Comparison of ENCODE assay signal across 21 cellular contexts in the genomic region with DNA sequence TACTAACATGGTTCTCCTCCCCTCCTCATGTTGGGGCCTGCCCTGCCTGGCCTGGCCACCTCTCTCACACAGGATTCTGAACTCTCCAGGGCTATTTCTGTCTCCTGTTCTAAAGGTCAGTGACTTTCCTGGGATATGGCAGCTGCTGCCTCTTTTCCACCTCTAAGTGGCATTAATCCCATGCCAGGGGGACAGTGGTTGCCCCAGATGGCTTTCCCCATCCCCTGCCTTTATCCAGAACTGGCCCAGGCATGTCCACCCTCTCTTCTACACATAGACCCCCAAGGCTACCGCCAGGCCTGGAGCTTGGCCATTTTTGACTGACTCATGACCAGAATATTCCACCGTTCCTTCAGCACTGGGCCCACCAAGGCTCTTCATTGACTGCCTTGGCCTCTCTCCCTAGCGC.
A peak's percentile ranks its signal among the peaks of the same experiment; 100 is the strongest.
DNase-seq lines count a peak whose midpoint lies in the region; ATAC-seq, FAIRE-seq and TF ChIP-seq lines count a peak whose summit lies in the region.
"Had no signal": no experiment of that assay in that cellular context is flagged by ENCODE, and none has a peak within 500 bp of the region (broad histone marks: within the 10 kb centered on the region; RNA-seq: fewer than 3 reads in every experiment).

No MANE protein-coding gene starts in this region.

- H3K27ac Mint-ChIP-seq in H9 (peak overlapping the region in 1 of 3 experiments; percentile 21; a peak in 1 of 7 replicates), glutamatergic neuron (ENCODE audit: unreplicated experiment) (peak overlapping the region; percentile 43)
- H3K27ac Mint-ChIP-seq in activated T-helper 17 cell treated with anti-CD3 and anti-CD28 coated beads, Interleukin-2, amount 50 U/mL, for 72 hours, result peak overlapping the region; percentile 56
- H3K27ac Mint-ChIP-seq in stimulated activated naive CD8-positive, alpha-beta T cell treated with anti-CD3 and anti-CD28 coated beads, Interleukin-15, amount 100 ng/mL, for 72 hours, result peak overlapping the region in 1 of 2 donors; percentile 88
- H3K27ac Mint-ChIP-seq: activated T-helper 1 cell treated with anti-CD3 and anti-CD28 coated beads, Interleukin-12 subunit alpha, Interleukin-12 subunit beta, Interleukin-2, Interleukin-4 antibody, amounts not matched to agents 30 ng/mL and 10 ng/mL and 1 ng/mL, durations not matched to agents 14 hours and 24 hours and 36 hours; B cell; T-helper 2 cell treated with Interferon-gamma antibody and Interleukin-4, amounts not matched to agents 5 μg/mL and 100 μg/mL, for 36 hours had no signal

- no peak overlapping the region for H3K4ac ChIP-seq in H9 (ENCODE audit: low read depth, low read length)

- H3K4me1 ChIP-seq in H9 (ENCODE audit: insufficient read depth, low read length) (no peaks in the 10 kb centered on the region; the same call in 1 of the 2 replicates), ovary (ENCODE audit: insufficient read depth) (peaks cover 31% of the 10 kb centered on the region), pancreas (no peaks in the 10 kb centered on the region)
- H3K4me1 ChIP-seq in effector memory CD4-positive, alpha-beta T cell (ENCODE audit: control insufficient read depth, insufficient read depth, low read length, poor library complexity, severe bottlenecking), result no peaks in the 10 kb centered on the region

- no peak for TF ChIP-seq POLR2A in ovary (IDR thresholded peaks at IDR 0.05)

- FAIRE-seq in pancreas (lab: Jason Lieb, UNC), result no peak

- H3K9ac ChIP-seq in H9 (ENCODE audit: extremely low read depth, insufficient read length, low read length), result no peak overlapping the region

- no peak overlapping the region for H2BK15ac ChIP-seq in H9 (ENCODE audit: low read depth, low read length)

- H3K23me2 ChIP-seq in H9 (ENCODE audit: insufficient read length, low read depth, low read length, poor library complexity, severe bottlenecking), result no peaks in the 10 kb centered on the region

- DNase-seq in H9, result no peak
- no peak for DNase-seq in glutamatergic neuron
- DNase-seq in ovary, result peak in 1 of 5 donors; percentile 53
- DNase-seq in NK-92 treated with Interleukin-12 subunit alpha and Interleukin-12 subunit beta, amount 100 ng/mL, for 24 hours (lab: John Stamatoyannopoulos, UW), result no peak
- no peak for DNase-seq in pancreas
- no peak for DNase-seq in stimulated activated naive CD8-positive, alpha-beta T cell treated with anti-CD3 and anti-CD28 coated beads, Interleukin-15, amount 100 ng/mL, for 72 hours
- DNase-seq in effector memory CD4-positive, alpha-beta T cell, result no peak
- DNase-seq: activated CD4-positive, alpha-beta T cell treated with anti-CD3 and anti-CD28 coated beads, Interleukin-2, amount 50 U/mL, for 1 hour; DMS53; midbrain; NCI-H1105; NCI-H446 treated with DMSO at 0.1 percent for 48 hours; PC-9; stimulated activated CD4-positive, alpha-beta T cell treated with anti-CD3 and anti-CD28 coated beads, Interleukin-2, amount 100 ng/mL, for 48 hours had no signal

- H3K4me3 ChIP-seq in ovary (no peak overlapping the region), pancreas (no peak overlapping the region)
- no peak overlapping the region for H3K4me3 ChIP-seq in effector memory CD4-positive, alpha-beta T cell (ENCODE audit: insufficient read depth, low read depth, low read length, poor library complexity, severe bottlenecking)
- H3K4me3 ChIP-seq: PC-9, vagina had no signal

- H2AK5ac ChIP-seq in H9 (ENCODE audit: insufficient read length, low read length), result no peak overlapping the region

- H3K27me3 ChIP-seq in H9 (ENCODE audit: insufficient read depth, low read length), result no peaks in the 10 kb centered on the region
- no peaks in the 10 kb centered on the region for H3K27me3 ChIP-seq in ovary
- no peaks in the 10 kb centered on the region for H3K27me3 ChIP-seq in pancreas
- H3K27me3 ChIP-seq in effector memory CD4-positive, alpha-beta T cell (replicated peaks; ENCODE audit: control insufficient read depth, insufficient read depth, low read length, poor library complexity, severe bottlenecking), result no peaks in the 10 kb centered on the region
- H3K27me3 ChIP-seq: vagina had no signal

- no peak overlapping the region for H2BK12ac ChIP-seq in H9 (ENCODE audit: insufficient read length, low read depth, low read length)

- no peak overlapping the region for H4K5ac ChIP-seq in H9 (ENCODE audit: insufficient read length, low read depth, low read length)

- no peaks in the 10 kb centered on the region for H3K79me2 ChIP-seq in H9 (ENCODE audit: insufficient read depth, low read length)

- H3K36me3 Mint-ChIP-seq in H9 (ENCODE audit: insufficient read depth in 1 of 3, low read depth in 3 of 3) (no peaks in the 10 kb centered on the region), glutamatergic neuron (ENCODE audit: unreplicated experiment) (no peaks in the 10 kb centered on the region)
- H3K36me3 Mint-ChIP-seq in activated T-helper 17 cell treated with anti-CD3 and anti-CD28 coated beads, Interleukin-2, amount 50 U/mL, for 72 hours (ENCODE audit: low read depth), result no peaks in the 10 kb centered on the region
- H3K36me3 Mint-ChIP-seq: IgD-negative memory B cell had no signal

- H4K20me1 ChIP-seq in H9 (ENCODE audit: control insufficient read depth, insufficient read depth, insufficient read length), result no peaks in the 10 kb centered on the region

- no CpG with 5 or more reads among the region's 3 CpGs for WGBS in H9 (ENCODE audit: extremely low coverage, insufficient read length, low lambda C conversion rate)
- 33 to 46% (median 38%) methylated on average over 3 of the region's 3 CpGs for WGBS in ovary, 3 donors
- 91 to 94% methylated on average over 3 of the region's 3 CpGs for WGBS in pancreas, 2 donors

- ATAC-seq in activated T-helper 17 cell treated with anti-CD3 and anti-CD28 coated beads, Interleukin-2, amount 50 U/mL, for 72 hours (replicated peaks), result no peak
- no peak for ATAC-seq in pancreas
- no peak for ATAC-seq in stimulated activated naive CD8-positive, alpha-beta T cell treated with anti-CD3 and anti-CD28 coated beads, Interleukin-15, amount 100 ng/mL, for 72 hours

- no peak overlapping the region for H3K56ac ChIP-seq in H9 (ENCODE audit: insufficient read length, low read depth, low read length)

- H2BK20ac ChIP-seq in H9 (ENCODE audit: low read depth, low read length, poor library complexity, severe bottlenecking), result no peak overlapping the region

- no peak for TF ChIP-seq CTCF in H9 (conservative IDR thresholded peaks at IDR 0.05)
- TF ChIP-seq CTCF in glutamatergic neuron (IDR thresholded peaks at IDR 0.05; ENCODE audit: partially characterized antibody, unreplicated experiment), result no peak
- no peak for TF ChIP-seq CTCF in ovary (IDR thresholded peaks at IDR 0.05)
- TF ChIP-seq CTCF in pancreas (IDR thresholded peaks at IDR 0.05), result no peak

- H4K8ac ChIP-seq in H9 (replicated peaks; ENCODE audit: insufficient read length, low read depth, low read length), result no peak overlapping the region

- no peak overlapping the region for H2BK5ac ChIP-seq in H9 (ENCODE audit: insufficient read length, low read length)

- TF ChIP-seq EP300 in ovary (IDR thresholded peaks at IDR 0.05), result no peak

- no peak overlapping the region for H3K27ac ChIP-seq in H9 (ENCODE audit: insufficient read length, low read depth, low read length)
- peak overlapping the region; percentile 3 to 76 for H3K27ac ChIP-seq in ovary
- no peak overlapping the region for H3K27ac ChIP-seq in pancreas
- H3K27ac ChIP-seq in effector memory CD4-positive, alpha-beta T cell (ENCODE audit: insufficient read depth, low read length, poor library complexity, severe bottlenecking), result no peak overlapping the region
- H3K27ac ChIP-seq: PC-9 had no signal

- no peak overlapping the region for H4K91ac ChIP-seq in H9 (ENCODE audit: insufficient read length, low read depth, low read length)

- no peak overlapping the region for H3K23ac ChIP-seq in H9 (ENCODE audit: insufficient read length, low read depth, low read length)

- H3K4me2 ChIP-seq in H9 (ENCODE audit: insufficient read depth, insufficient read length, low read length), result no peak overlapping the region
- H3K4me2 ChIP-seq: PC-9 had no signal

- H3K4me3 Mint-ChIP-seq in H9 (no peak overlapping the region), glutamatergic neuron (ENCODE audit: unreplicated experiment) (no peak overlapping the region)
- H3K4me3 Mint-ChIP-seq in activated T-helper 17 cell treated with anti-CD3 and anti-CD28 coated beads, Interleukin-2, amount 50 U/mL, for 72 hours, result no peak overlapping the region
- H3K4me3 Mint-ChIP-seq in stimulated activated naive CD8-positive, alpha-beta T cell treated with anti-CD3 and anti-CD28 coated beads, Interleukin-15, amount 100 ng/mL, for 72 hours, result no peak overlapping the region
- H3K4me3 Mint-ChIP-seq: activated T-helper 1 cell treated with anti-CD3 and anti-CD28 coated beads, Interleukin-12 subunit alpha, Interleukin-12 subunit beta, Interleukin-2, Interleukin-4 antibody, amounts not matched to agents 30 ng/mL and 10 ng/mL and 1 ng/mL, durations not matched to agents 14 hours and 24 hours and 36 hours; B cell; central memory CD8-positive, alpha-beta T cell; IgD-negative memory B cell; T-helper 2 cell treated with Interferon-gamma antibody and Interleukin-4, amounts not matched to agents 5 μg/mL and 100 μg/mL, for 36 hours had no signal

- H3K36me3 ChIP-seq in ovary (no peaks in the 10 kb centered on the region), pancreas (no peaks in the 10 kb centered on the region)
- no peaks in the 10 kb centered on the region for H3K36me3 ChIP-seq in effector memory CD4-positive, alpha-beta T cell (ENCODE audit: control insufficient read depth, insufficient read depth, low read length)
- H3K36me3 ChIP-seq: vagina had no signal

- H3K9me3 ChIP-seq in H9 (ENCODE audit: control insufficient read depth, low read depth, low read length) (no peaks in the 10 kb centered on the region), ovary (no peaks in the 10 kb centered on the region), pancreas (no peaks in the 10 kb centered on the region)
- H3K9me3 ChIP-seq in effector memory CD4-positive, alpha-beta T cell (ENCODE audit: control insufficient read depth, low read length), result no peaks in the 10 kb centered on the region
- H3K9me3 ChIP-seq: vagina had no signal

- H3K27me3 Mint-ChIP-seq in H9 (ENCODE audit: low read depth), result no peaks in the 10 kb centered on the region; the same call in 1 of the 2 replicates
- H3K27me3 Mint-ChIP-seq in activated T-helper 17 cell treated with anti-CD3 and anti-CD28 coated beads, Interleukin-2, amount 50 U/mL, for 72 hours, result no peaks in the 10 kb centered on the region
- peaks cover 22% of the 10 kb centered on the region for H3K27me3 Mint-ChIP-seq in glutamatergic neuron (ENCODE audit: unreplicated experiment)
- H3K27me3 Mint-ChIP-seq in stimulated activated naive CD8-positive, alpha-beta T cell treated with anti-CD3 and anti-CD28 coated beads, Interleukin-15, amount 100 ng/mL, for 72 hours, result no peaks in the 10 kb centered on the region
- H3K27me3 Mint-ChIP-seq: B cell; central memory CD8-positive, alpha-beta T cell; IgD-negative memory B cell had no signal

- H3K18ac ChIP-seq in H9 (ENCODE audit: insufficient read length, low read depth, low read length), result peak overlapping the region; percentile 30

- no peak overlapping the region for H2AFZ ChIP-seq in H9 (ENCODE audit: low read length)
- H2AFZ ChIP-seq: PC-9 had no signal

- intact Hi-C loops in ovary (cut with DNase I), result loop anchor here in 1 of 4 donors (5.0 kb wide), 1 partner anchor 89 kb away; a partner anchor contains a TSS
- intact Hi-C loops in pancreas (cut with DNase I), result no loop called here

- H3T11ph ChIP-seq in H9 (ENCODE audit: low read length), result no peak overlapping the region

- no peak overlapping the region; the same call in 1 of the 2 replicates for H3K14ac ChIP-seq in H9 (ENCODE audit: insufficient read depth, low read length)

- no peaks in the 10 kb centered on the region for H3K9me3 Mint-ChIP-seq in H9
- H3K9me3 Mint-ChIP-seq in activated T-helper 17 cell treated with anti-CD3 and anti-CD28 coated beads, Interleukin-2, amount 50 U/mL, for 72 hours, result no peaks in the 10 kb centered on the region
- H3K9me3 Mint-ChIP-seq in glutamatergic neuron (ENCODE audit: unreplicated experiment), result peaks cover 20% of the 10 kb centered on the region
- H3K9me3 Mint-ChIP-seq in stimulated activated naive CD8-positive, alpha-beta T cell treated with anti-CD3 and anti-CD28 coated beads, Interleukin-15, amount 100 ng/mL, for 72 hours, result no peaks in the 10 kb centered on the region
- H3K9me3 Mint-ChIP-seq: activated T-helper 1 cell treated with anti-CD3 and anti-CD28 coated beads, Interleukin-12 subunit alpha, Interleukin-12 subunit beta, Interleukin-2, Interleukin-4 antibody, amounts not matched to agents 30 ng/mL and 10 ng/mL and 1 ng/mL, durations not matched to agents 14 hours and 24 hours and 36 hours; central memory CD8-positive, alpha-beta T cell; IgD-negative memory B cell; T-helper 2 cell treated with Interferon-gamma antibody and Interleukin-4, amounts not matched to agents 5 μg/mL and 100 μg/mL, for 36 hours had no signal

- H3K79me1 ChIP-seq in H9 (ENCODE audit: insufficient read depth, low read depth, low read length, poor library complexity, severe bottlenecking), result no peaks in the 10 kb centered on the region

- H3K4me1 Mint-ChIP-seq in H9 (peaks cover 32 to 48% of the 10 kb centered on the region in 2 experiments), glutamatergic neuron (ENCODE audit: low read depth, unreplicated experiment) (peaks cover 38% of the 10 kb centered on the region)
- H3K4me1 Mint-ChIP-seq in activated T-helper 17 cell treated with anti-CD3 and anti-CD28 coated beads, Interleukin-2, amount 50 U/mL, for 72 hours, result peaks cover 10% of the 10 kb centered on the region
- peaks cover 18% of the 10 kb centered on the region for H3K4me1 Mint-ChIP-seq in stimulated activated naive CD8-positive, alpha-beta T cell treated with anti-CD3 and anti-CD28 coated beads, Interleukin-15, amount 100 ng/mL, for 72 hours
- H3K4me1 Mint-ChIP-seq: B cell; central memory CD8-positive, alpha-beta T cell had no signal

- no peak overlapping the region for H2BK120ac ChIP-seq in H9 (ENCODE audit: low read depth, low read length, poor library complexity, severe bottlenecking)

Comparison
In these comparisons a context has a peak if more than half of its experiments do, and no peak if none do; other contexts are left out.
1. H3K27ac ChIP-seq: peak in ovary (2 of 2); none in H9 (single experiment), pancreas (0 of 4) and effector memory CD4-positive, alpha-beta T cell (single experiment).